In the genomic region with DNA sequence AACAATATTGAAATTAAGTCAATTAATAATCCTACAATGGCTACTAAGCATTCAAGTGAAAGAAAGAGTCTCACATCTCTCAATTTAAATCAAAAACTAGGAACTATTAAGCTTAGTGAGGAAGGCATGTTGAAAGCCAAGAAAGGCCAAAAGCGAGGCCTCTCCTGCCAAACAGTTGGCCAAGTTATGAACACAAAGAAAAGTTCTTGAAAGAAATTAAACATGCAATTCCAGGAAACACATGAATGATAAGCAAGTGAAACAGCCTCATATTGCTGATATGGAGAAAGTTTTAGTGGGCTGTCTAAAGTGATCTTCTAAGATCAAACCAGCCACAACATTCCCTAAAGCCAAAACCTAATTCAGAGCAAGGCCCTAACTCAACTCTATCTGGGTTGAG, we compare ENCODE assay signal across 26 cellular contexts. TPM values are rescaled to one million over a fixed set of nuclear protein-coding genes. Genes with fewer than 3 reads are reported as not detected.
"Had no signal": no experiment of that assay in that cellular context is flagged by ENCODE, and none has a peak within 500 bp of the region (broad histone marks: within the 10 kb centered on the region; RNA-seq: fewer than 3 reads in every experiment).

No MANE protein-coding gene starts in this region.

- H3K9me3 ChIP-seq: ascending aorta, Peyer's patch had no signal

- DNase-seq: activated CD4-positive, alpha-beta T cell treated with anti-CD3 and anti-CD28 coated beads for 4 hours; activated CD8-positive, alpha-beta memory T cell treated with anti-CD3 and anti-CD28 coated beads, Interleukin-2, amount 50 U/mL, for 4 hours; activated CD8-positive, alpha-beta T cell treated with anti-CD3 and anti-CD28 coated beads for 36 hours; activated naive CD8-positive, alpha-beta T cell treated with anti-CD3 and anti-CD28 coated beads, Interleukin-2, amount 50 U/mL, for 24 hours; activated T-cell treated with anti-CD3 and anti-CD28 coated beads, Interleukin-2, amount 50 U/mL, for 1 hour; amniotic stem cell; brain microvascular endothelial cell; KG1; NCI-H1092; NCI-H1417 treated with DMSO at 0.1 percent for 48 hours; NCI-H1694; NCI-H2029; NCI-H2107; NCI-H345; NCI-H510A; NCI-H526 treated with DMSO at 0.1 percent for 48 hours; NCI-H82; Peyer's patch; SHP77 treated with DMSO at 0.1 percent for 48 hours had no signal

- H3K27ac Mint-ChIP-seq: activated CD8-positive, alpha-beta T cell treated with anti-CD3 and anti-CD28 coated beads for 36 hours; activated naive CD4-positive, alpha-beta T cell treated with anti-CD3 and anti-CD28 coated beads, Interleukin-2, amount 50 U/mL, for 24 hours; activated naive CD8-positive, alpha-beta T cell treated with anti-CD3 and anti-CD28 coated beads, Interleukin-2, amount 50 U/mL, for 24 hours; T-helper 1 cell treated with Interleukin-12 subunit alpha and Interleukin-12 subunit beta and Interleukin-4 antibody, amounts not matched to agents 30 μg/mL and 1 μg/mL, for 36 hours had no signal

- H3K9me3 Mint-ChIP-seq: activated CD8-positive, alpha-beta T cell treated with anti-CD3 and anti-CD28 coated beads for 36 hours; activated naive CD4-positive, alpha-beta T cell treated with anti-CD3 and anti-CD28 coated beads, Interleukin-2, amount 50 U/mL, for 24 hours; T-helper 1 cell treated with Interleukin-12 subunit alpha and Interleukin-12 subunit beta and Interleukin-4 antibody, amounts not matched to agents 30 μg/mL and 1 μg/mL, for 36 hours had no signal

- H3K36me3 ChIP-seq: brain microvascular endothelial cell, Peyer's patch had no signal

- H3K27me3 ChIP-seq: ascending aorta, brain microvascular endothelial cell, cardiac muscle cell, Peyer's patch had no signal

- H3K27me3 Mint-ChIP-seq: activated CD8-positive, alpha-beta T cell treated with anti-CD3 and anti-CD28 coated beads for 36 hours; activated naive CD4-positive, alpha-beta T cell treated with anti-CD3 and anti-CD28 coated beads, Interleukin-2, amount 50 U/mL, for 24 hours; activated naive CD8-positive, alpha-beta T cell treated with anti-CD3 and anti-CD28 coated beads, Interleukin-2, amount 50 U/mL, for 24 hours had no signal

- H3K4me3 Mint-ChIP-seq: activated CD8-positive, alpha-beta T cell treated with anti-CD3 and anti-CD28 coated beads for 36 hours; activated naive CD4-positive, alpha-beta T cell treated with anti-CD3 and anti-CD28 coated beads, Interleukin-2, amount 50 U/mL, for 24 hours; activated naive CD8-positive, alpha-beta T cell treated with anti-CD3 and anti-CD28 coated beads, Interleukin-2, amount 50 U/mL, for 24 hours; T-helper 1 cell treated with Interleukin-12 subunit alpha and Interleukin-12 subunit beta and Interleukin-4 antibody, amounts not matched to agents 30 μg/mL and 1 μg/mL, for 36 hours had no signal

- H3K4me1 ChIP-seq: Peyer's patch had no signal

- H3K27ac ChIP-seq: brain microvascular endothelial cell, cardiac muscle cell, Peyer's patch had no signal

- H3K4me3 ChIP-seq: ascending aorta, cardiac muscle cell, Peyer's patch had no signal

RNA-seq across cellular contexts. Expression of a gene that starts 40.8 kb away (rescaled TPM):
- total RNA-seq: activated CD8-positive, alpha-beta T cell treated with anti-CD3 and anti-CD28 coated beads for 36 hours; ascending aorta; cardiac muscle cell; LHCN-M2; M059J; Peyer's patch; SK-MEL-5 had no signal
